1 cellular context compared by ENCODE assay signal in genomic region chr6:16225062-16225731, GRCh38. TPM values are rescaled to one million over a fixed set of nuclear protein-coding genes. Genes with fewer than 3 reads are reported as not detected.
"Had no signal": no experiment of that assay in that cellular context is flagged by ENCODE, and none has a peak within 500 bp of the region (broad histone marks: within the 10 kb centered on the region; RNA-seq: fewer than 3 reads in every experiment).

No MANE protein-coding gene starts in this region.

RNA-seq across cellular contexts. Expression of gene GMPR, which starts 13.2 kb away (rescaled TPM):
- total RNA-seq: HepG2 had no signal
- polyA plus RNA-seq: HepG2 had no signal
